9 cellular contexts compared by ENCODE assay signal in the genomic region with DNA sequence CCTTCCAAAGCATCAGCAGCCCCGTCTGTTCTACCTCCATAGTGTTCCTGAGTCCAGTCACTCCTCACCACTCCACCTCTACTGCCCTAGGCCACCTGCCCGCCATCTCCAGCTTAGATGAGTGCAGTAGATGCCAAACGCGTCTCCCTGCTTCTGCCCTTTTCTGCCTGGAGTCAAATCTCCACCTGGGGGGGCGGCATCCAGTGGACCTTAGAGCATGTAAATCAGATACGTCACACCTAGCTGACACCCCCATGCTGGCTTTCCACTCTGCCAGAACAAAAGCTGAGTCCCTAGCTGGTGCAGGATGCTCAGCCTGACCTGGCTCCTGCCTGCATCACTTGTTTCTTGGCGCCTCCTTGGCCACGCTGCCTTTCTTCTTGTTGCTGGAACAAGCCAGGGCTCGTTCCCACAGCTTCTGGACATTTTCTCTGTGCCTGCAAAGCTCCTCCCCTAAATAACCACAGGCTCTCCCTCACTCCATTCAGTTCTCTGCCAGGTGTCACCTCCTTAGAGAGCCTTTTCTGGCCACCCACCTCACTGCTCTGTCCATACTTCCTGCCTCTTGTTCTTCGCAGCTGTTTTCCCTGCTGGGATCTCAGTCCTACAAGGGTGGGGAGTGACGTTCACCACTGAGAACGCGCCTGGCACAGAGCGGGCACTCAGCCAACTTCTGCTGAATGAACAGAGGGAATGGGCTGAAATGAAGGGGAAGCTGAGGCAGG. TPM values are rescaled to one million over a fixed set of nuclear protein-coding genes. Genes with fewer than 3 reads are reported as not detected.
A peak's percentile ranks its signal among the peaks of the same experiment; 100 is the strongest.
DNase-seq lines count a peak whose midpoint lies in the region; ATAC-seq lines count a peak whose summit lies in the region.
"Had no signal": no experiment of that assay in that cellular context is flagged by ENCODE, and none has a peak within 500 bp of the region (broad histone marks: within the 10 kb centered on the region; RNA-seq: fewer than 3 reads in every experiment).

No MANE protein-coding gene starts in this region.

- no peak overlapping the region for H2BK120ac ChIP-seq in neuronal stem cell (ENCODE audit: low read depth, low read length)

- peaks cover 43% of the 10 kb centered on the region for H3K79me1 ChIP-seq in neuronal stem cell (ENCODE audit: low read depth, low read length)

- H3K36me3 ChIP-seq in neuronal stem cell (replicated peaks in 1 of 2; ENCODE audit: control insufficient read depth in 2 of 2, insufficient read depth in 2 of 2, low read length in 2 of 2) = peaks cover 60 to 90% of the 10 kb centered on the region in 2 donors

- no peak overlapping the region for H2AK5ac ChIP-seq in neuronal stem cell (ENCODE audit: low read depth, low read length)

- peak overlapping the region; percentile 32 for H3K23ac ChIP-seq in neuronal stem cell (ENCODE audit: low read depth, low read length, poor library complexity)

- peak overlapping the region; percentile 31 for H3K9ac ChIP-seq in neuronal stem cell (ENCODE audit: low read depth, low read length, poor library complexity)

- H3K4ac ChIP-seq in neuronal stem cell (ENCODE audit: low read length) = no peak overlapping the region

- ATAC-seq in GM19463 (IDR thresholded peaks at IDR 0.05; ENCODE audit: unreplicated experiment) (no peak), GM21576 (IDR thresholded peaks at IDR 0.05; ENCODE audit: unreplicated experiment) (no peak), GM21723 (IDR thresholded peaks at IDR 0.05; ENCODE audit: unreplicated experiment) (no peak)

- no peak overlapping the region for H3K4me3 ChIP-seq in neuronal stem cell (ENCODE audit: low read length in 2 of 2)

- no peak overlapping the region for H3K4me2 ChIP-seq in neuronal stem cell (ENCODE audit: insufficient read depth, low read length, poor library complexity, severe bottlenecking)

- peak in 10 of 14 donors; percentile 44 to 82 (median 70) for DNase-seq in C1 segment of cervical spinal cord (lab: John Stamatoyannopoulos, UW)
- DNase-seq in NCI-H187 treated with DMSO at 0.1 percent for 48 hours (lab: John Stamatoyannopoulos, UW) = peak; percentile 31
- DNase-seq in caudate nucleus (lab: John Stamatoyannopoulos, UW) = peak in 54 of 61 donors; percentile 25 to 87 (median 70)
- no peak for DNase-seq in neuronal stem cell (ENCODE audit: low spot score)
- DNase-seq in H4 (ENCODE audit: low spot score) = no peak
- DNase-seq: islet precursor cell had no signal

- peaks cover 24 to 34% of the 10 kb centered on the region in 2 donors for H3K4me1 ChIP-seq in neuronal stem cell (ENCODE audit: control insufficient read depth in 2 of 2, insufficient read depth in 1 of 2, low read depth in 1 of 2, low read length in 2 of 2)

- no peak overlapping the region for H4K8ac ChIP-seq in neuronal stem cell (ENCODE audit: low read depth, low read length)

- no peak overlapping the region for H4K91ac ChIP-seq in neuronal stem cell (ENCODE audit: low read depth, low read length, poor library complexity)

- H3K27ac ChIP-seq in caudate nucleus (ENCODE audit: low read depth, low read length) (peak overlapping the region; percentile 92), neuronal stem cell (replicated peaks; ENCODE audit: low read length) (peak overlapping the region; percentile 38)

- WGBS in neuronal stem cell (ENCODE audit: extremely low coverage in 2 of 2, insufficient read length in 2 of 2, insufficient replicate concordance in 1 of 2), 2 donors = no CpG with 5 or more reads among the region's 14 CpGs

- no peak overlapping the region for H2AFZ ChIP-seq in neuronal stem cell (ENCODE audit: low read length)

- no peak overlapping the region for H2BK12ac ChIP-seq in neuronal stem cell (ENCODE audit: low read length)

- H3K14ac ChIP-seq in neuronal stem cell (ENCODE audit: low read length) = no peak overlapping the region

- no peaks in the 10 kb centered on the region for H3K27me3 ChIP-seq in neuronal stem cell (ENCODE audit: control insufficient read depth in 3 of 3, insufficient read depth in 3 of 3, low read depth in 1 of 3, low read length in 3 of 3)

- no peak overlapping the region for H2BK15ac ChIP-seq in neuronal stem cell (ENCODE audit: low read length)

- no peaks in the 10 kb centered on the region for H3K9me3 ChIP-seq in neuronal stem cell (replicated peaks in 1 of 2; ENCODE audit: control insufficient read depth in 2 of 2, insufficient read depth in 1 of 2, low read depth in 1 of 2, low read length in 2 of 2)

- H3K18ac ChIP-seq in neuronal stem cell (ENCODE audit: low read length) = no peak overlapping the region

- H2BK5ac ChIP-seq in neuronal stem cell (ENCODE audit: low read length) = no peak overlapping the region

RNA-seq across cellular contexts. Expression of a gene that starts 5.8 kb away (rescaled TPM):
- 144 TPM for polyA plus RNA-seq in neuronal stem cell (2013, experiment 1 of 2)
- 140 TPM for polyA plus RNA-seq in neuronal stem cell (2013, experiment 2 of 2)
- 16.0 and 30.1 TPM in 2 replicates for total RNA-seq in H4 (2014; rRNA removed; shearing (Covaris generic))

RNA-seq across cellular contexts. Expression of a gene that starts 17.9 kb away (rescaled TPM):
- 54.0 TPM for polyA plus RNA-seq in neuronal stem cell (2013, experiment 1 of 2)
- 54.9 TPM for polyA plus RNA-seq in neuronal stem cell (2013, experiment 2 of 2)
- 8.4 and 8.5 TPM in 2 replicates for total RNA-seq in H4 (2014; rRNA removed; shearing (Covaris generic))

RNA-seq across cellular contexts. Expression of a gene that starts 24.0 kb away (rescaled TPM):
- 25.0 TPM for polyA plus RNA-seq in neuronal stem cell (2013, experiment 1 of 2)
- 24.8 TPM for polyA plus RNA-seq in neuronal stem cell (2013, experiment 2 of 2)
- total RNA-seq in H4 (2014; rRNA removed; shearing (Covaris generic)) = 10.5 and 17.6 TPM in 2 replicates

RNA-seq across cellular contexts. Expression of a gene that starts 41.9 kb away (rescaled TPM):
- not detected for polyA plus RNA-seq in neuronal stem cell (2013, experiment 1 of 2)
- polyA plus RNA-seq in neuronal stem cell (2013, experiment 2 of 2) = not detected
- not detected in 2 replicates for total RNA-seq in H4 (2014; rRNA removed; shearing (Covaris generic))

RNA-seq across cellular contexts. Expression of a gene that starts 50.7 kb away (rescaled TPM):
- 0.29 TPM for polyA plus RNA-seq in neuronal stem cell (2013, experiment 1 of 2)
- 0.24 TPM for polyA plus RNA-seq in neuronal stem cell (2013, experiment 2 of 2)
- not detected in 2 replicates for total RNA-seq in H4 (2014; rRNA removed; shearing (Covaris generic))

Comparison
In these comparisons a context has a peak if more than half of its experiments do, and no peak if none do; other contexts are left out.
1. DNase-seq: peak in C1 segment of cervical spinal cord (10 of 14), NCI-H187 treated with DMSO at 0.1 percent for 48 hours (single experiment) and caudate nucleus (54 of 61); none in neuronal stem cell (single experiment) and H4 (single experiment).